In the genomic region with DNA sequence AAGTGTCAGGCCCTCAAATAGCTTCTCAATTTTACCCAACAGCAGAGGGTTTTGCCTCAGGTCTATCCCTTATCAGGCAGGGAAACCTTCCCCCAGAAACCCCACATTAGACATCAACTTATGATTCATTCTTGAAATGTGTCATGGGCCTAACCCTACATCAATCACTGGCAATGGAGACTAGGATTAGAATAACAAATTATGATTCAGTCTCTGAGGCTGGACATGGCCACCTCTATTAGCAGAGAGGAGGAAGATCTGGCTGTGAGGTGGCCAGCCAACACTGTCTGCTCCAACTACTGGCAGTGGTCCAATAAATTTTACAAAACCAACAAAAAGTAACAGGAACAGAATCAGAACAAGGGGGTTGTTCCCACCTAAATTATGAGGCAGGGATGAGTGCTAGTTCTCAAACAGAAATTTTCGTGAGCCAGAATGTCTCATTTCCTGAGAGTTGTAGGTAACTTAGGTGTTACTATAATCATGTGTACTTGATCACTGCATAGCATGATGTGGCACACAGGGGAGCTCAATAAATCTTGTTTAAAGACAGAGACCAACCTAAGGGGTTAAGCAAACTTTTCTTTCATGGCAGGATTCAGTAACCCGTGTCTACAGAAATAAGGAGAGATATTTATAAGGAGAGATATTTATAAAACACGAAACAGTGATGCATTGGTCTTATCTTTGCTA, we compare ENCODE assay signal across 10 cellular contexts.
DNase-seq lines count a peak whose midpoint lies in the region; ATAC-seq and TF ChIP-seq lines count a peak whose summit lies in the region.
"Had no signal": no experiment of that assay in that cellular context is flagged by ENCODE, and none has a peak within 500 bp of the region (broad histone marks: within the 10 kb centered on the region; RNA-seq: fewer than 3 reads in every experiment).

No MANE protein-coding gene starts in this region.

- H3K4me3 Mint-ChIP-seq in CD8-positive, alpha-beta memory T cell: peak overlapping the region in 1 of 7 donors; percentile 7
- H3K4me3 Mint-ChIP-seq: H9 had no signal

- no peak overlapping the region for H3K27ac ChIP-seq in CD8-positive, alpha-beta memory T cell (ENCODE audit: low read depth, low read length)
- H3K27ac ChIP-seq in foreskin keratinocyte: peak overlapping the region; percentile 78

- H3K36me3 ChIP-seq in CD8-positive, alpha-beta memory T cell (ENCODE audit: insufficient read depth, low read length): no peaks in the 10 kb centered on the region

- H3K4me3 ChIP-seq in CD8-positive, alpha-beta memory T cell (ENCODE audit: low read length): no peak overlapping the region

- peak; percentile 36 for TF ChIP-seq CTCF in foreskin keratinocyte (conservative IDR thresholded peaks at IDR 0.05)

- H3K27me3 Mint-ChIP-seq in CD8-positive, alpha-beta memory T cell: no peaks in the 10 kb centered on the region

- peak overlapping the region; percentile 12 to 85 (median 68) for H3K27ac Mint-ChIP-seq in CD8-positive, alpha-beta memory T cell
- H3K27ac Mint-ChIP-seq: H9 had no signal

- peaks cover 42% of the 10 kb centered on the region for H3K4me1 ChIP-seq in CD8-positive, alpha-beta memory T cell (ENCODE audit: insufficient read depth, low read length)
- H3K4me1 ChIP-seq in foreskin keratinocyte: peaks cover 12% of the 10 kb centered on the region

- POLR2A ChIA-PET in CD8-positive, alpha-beta memory T cell (lab: Charles Lee): interaction anchor here (0.6 kb wide), 1 partner anchor 1608 kb away, joined by 3 read pairs; no protein-coding TSS in a partner anchor

- no peak for DNase-seq in CD8-positive, alpha-beta memory T cell
- DNase-seq in SW480 (ENCODE audit: low spot score): peak; percentile 4
- peak; percentile 82 to 88 for DNase-seq in foreskin keratinocyte
- DNase-seq in MV-4-11 (lab: John Stamatoyannopoulos, UW): no peak
- no peak for DNase-seq in anterior cingulate cortex (lab: John Stamatoyannopoulos, UW)
- DNase-seq: H9, NCI-H1694 treated with DMSO at 0.1 percent for 48 hours had no signal

- H3K9me3 Mint-ChIP-seq in CD8-positive, alpha-beta memory T cell: no peaks in the 10 kb centered on the region
- H3K9me3 Mint-ChIP-seq: H9 had no signal

- H3K9me3 ChIP-seq in CD8-positive, alpha-beta memory T cell (ENCODE audit: low read length): no peaks in the 10 kb centered on the region

- peaks cover 0 to 15% (median 9%) of the 10 kb centered on the region in 3 donors for H3K36me3 Mint-ChIP-seq in CD8-positive, alpha-beta memory T cell

- H3K4me1 Mint-ChIP-seq in CD8-positive, alpha-beta memory T cell: peaks cover 57 to 72% (median 67%) of the 10 kb centered on the region in 3 donors

- CTCF ChIA-PET in CD8-positive, alpha-beta memory T cell (lab: Charles Lee): interaction anchor here (1.0 to 1.5 kb wide), 3 partner anchors 37 to 180 kb away, joined by 3 to 5 read pairs (median 3); no protein-coding TSS in a partner anchor

- no peaks in the 10 kb centered on the region for H3K27me3 ChIP-seq in CD8-positive, alpha-beta memory T cell (ENCODE audit: insufficient read depth, low read length, poor library complexity, severe bottlenecking)
- H3K27me3 ChIP-seq in foreskin keratinocyte: no peaks in the 10 kb centered on the region

- ATAC-seq in GM21717 (IDR thresholded peaks at IDR 0.05; ENCODE audit: unreplicated experiment): peak; percentile 43
- peak; percentile 96 for ATAC-seq in foreskin keratinocyte
- ATAC-seq in HG03196 (IDR thresholded peaks at IDR 0.05; ENCODE audit: unreplicated experiment): no peak
- no peak for ATAC-seq in HG03039 (IDR thresholded peaks at IDR 0.05; ENCODE audit: unreplicated experiment)

Comparison
In these comparisons a context has a peak if more than half of its experiments do, and no peak if none do; other contexts are left out.
1. DNase-seq: peak in SW480 (single experiment) and foreskin keratinocyte (2 of 2); none in CD8-positive, alpha-beta memory T cell (0 of 5), MV-4-11 (single experiment) and anterior cingulate cortex (0 of 58).
2. ATAC-seq: peak in GM21717 (single experiment) and foreskin keratinocyte (single experiment); none in HG03196 (single experiment) and HG03039 (single experiment).